In genomic region chr12:14952295-14952995, GRCh38 we compare ENCODE assay signal across 8 cellular contexts. TPM values are rescaled to one million over a fixed set of nuclear protein-coding genes. Genes with fewer than 3 reads are reported as not detected.
DNase-seq lines count a peak whose midpoint lies in the region; ATAC-seq and TF ChIP-seq lines count a peak whose summit lies in the region.

No MANE protein-coding gene starts in this region.

- ATAC-seq in GM19468 (IDR thresholded peaks at IDR 0.05; ENCODE audit: extremely low read depth, unreplicated experiment) (peak; percentile 53), HG03571 (IDR thresholded peaks at IDR 0.05; ENCODE audit: unreplicated experiment) (peak; percentile 56)

- DNase-seq in EL (peak; percentile 84), T1000 (lab: John Stamatoyannopoulos, UW) (peak; percentile 24), fibroblast of pulmonary artery (ENCODE audit: low read depth) (peak; percentile 98), pulmonary artery endothelial cell (ENCODE audit: low read depth, low spot score) (peak; percentile 99), NCI-H146 treated with DMSO at 0.1 percent for 48 hours (lab: John Stamatoyannopoulos, UW; ENCODE audit: unreplicated experiment) (no peak), substantia nigra (lab: John Stamatoyannopoulos, UW) (no peak)

- no peak overlapping the region for H3K27ac ChIP-seq in substantia nigra (ENCODE audit: low read depth, low read length, poor library complexity, severe bottlenecking)

- no peak for TF ChIP-seq CTCF in fibroblast of pulmonary artery (IDR thresholded peaks at IDR 0.05; ENCODE audit: low read length, missing control alignments)

- H3K4me3 ChIP-seq in fibroblast of pulmonary artery (replicated peaks; ENCODE audit: low read depth, low read length): no peak overlapping the region

RNA-seq across cellular contexts. Expression of gene ARHGDIB, which starts 9.0 kb away (rescaled TPM):
- 231 and 318 TPM in 2 replicates for total RNA-seq in pulmonary artery endothelial cell

RNA-seq across cellular contexts. Expression of gene ERP27, which starts 14.1 kb away (rescaled TPM):
- total RNA-seq in pulmonary artery endothelial cell: 0.14 and 0.33 TPM in 2 replicates

RNA-seq across cellular contexts. Expression of gene PDE6H, which starts 20.4 kb away (rescaled TPM):
- total RNA-seq in pulmonary artery endothelial cell: not detected in 2 replicates

Comparison
In these comparisons a context has a peak if more than half of its experiments do, and no peak if none do; other contexts are left out.
1. DNase-seq: peak in EL (single experiment), T1000 (single experiment), fibroblast of pulmonary artery (single experiment) and pulmonary artery endothelial cell (single experiment); none in NCI-H146 treated with DMSO at 0.1 percent for 48 hours (single experiment) and substantia nigra (0 of 49).